In genomic region chr10:14500172-14500765, GRCh38 we compare ENCODE assay signal across 29 cellular contexts.
DNase-seq lines count a peak whose midpoint lies in the region; ATAC-seq, FAIRE-seq and TF ChIP-seq lines count a peak whose summit lies in the region.
"Had no signal": no experiment of that assay in that cellular context is flagged by ENCODE, and none has a peak within 500 bp of the region (broad histone marks: within the 10 kb centered on the region; RNA-seq: fewer than 3 reads in every experiment).

No MANE protein-coding gene starts in this region.

- H3K9ac ChIP-seq in mesendoderm (ENCODE audit: low read length): no peak overlapping the region

- no peak overlapping the region for H2BK15ac ChIP-seq in mesendoderm (replicated peaks; ENCODE audit: low read depth)

- H3K27me3 Mint-ChIP-seq in glutamatergic neuron (ENCODE audit: unreplicated experiment): no peaks in the 10 kb centered on the region
- H3K27me3 Mint-ChIP-seq: activated CD4-positive, alpha-beta T cell treated with anti-CD3 and anti-CD28 coated beads for 36 hours; activated naive CD8-positive, alpha-beta T cell; B cell; stimulated activated naive CD8-positive, alpha-beta T cell treated with anti-CD3 and anti-CD28 coated beads, Interleukin-15, Interleukin-2, amounts not matched to agents 100 ng/mL and 50 ng/mL, for 24 hours had no signal

- H2BK5ac ChIP-seq in mesendoderm (ENCODE audit: low read length): no peak overlapping the region

- no peak overlapping the region for H3K27ac ChIP-seq in mesendoderm (ENCODE audit: low read depth, low read length)
- H3K27ac ChIP-seq: ascending aorta, gastrocnemius medialis, left lung, RWPE1 had no signal

- TF ChIP-seq CTCF in bronchial epithelial cell (IDR thresholded peaks at IDR 0.05; ENCODE audit: insufficient read depth, low read length, severe bottlenecking) (no peak), mucosa of descending colon (IDR thresholded peaks at IDR 0.05) (no peak), glutamatergic neuron (IDR thresholded peaks at IDR 0.05; ENCODE audit: partially characterized antibody, unreplicated experiment) (no peak)

- H3K4me1 ChIP-seq in mucosa of descending colon (ENCODE audit: low read depth) (no peaks in the 10 kb centered on the region), mesendoderm (ENCODE audit: control insufficient read depth, low read depth, low read length) (no peaks in the 10 kb centered on the region)
- H3K4me1 ChIP-seq: gastrocnemius medialis had no signal

- H4K5ac ChIP-seq in mesendoderm (ENCODE audit: low read length): no peak overlapping the region

- H3K18ac ChIP-seq in mesendoderm (ENCODE audit: low read length): no peak overlapping the region

- no peak for FAIRE-seq in bronchial epithelial cell (lab: Jason Lieb, UNC)

- ATAC-seq in mucosa of descending colon: peak; percentile 91
- ATAC-seq: gastrocnemius medialis; HCT116; naive thymus-derived CD4-positive, alpha-beta T cell had no signal

- H2BK120ac ChIP-seq in mesendoderm (ENCODE audit: low read depth, low read length): no peak overlapping the region

- no peak overlapping the region for H3K4ac ChIP-seq in mesendoderm (ENCODE audit: low read depth, low read length)

- no peak overlapping the region for H3K4me3 Mint-ChIP-seq in glutamatergic neuron (ENCODE audit: unreplicated experiment)
- H3K4me3 Mint-ChIP-seq: activated CD4-positive, alpha-beta T cell treated with anti-CD3 and anti-CD28 coated beads for 36 hours; activated naive CD8-positive, alpha-beta T cell; B cell; dendritic cell treated with granulocyte-macrophage colony-stimulating factor and Interleukin-4, amounts not matched to agents 40 ng/mL and 50 ng/mL, for 4 days; endodermal cell; mesothelial cell of epicardium; stimulated activated naive CD8-positive, alpha-beta T cell treated with anti-CD3 and anti-CD28 coated beads, Interleukin-15, Interleukin-2, amounts not matched to agents 100 ng/mL and 50 ng/mL, for 24 hours had no signal

- WGBS in mesendoderm (ENCODE audit: extremely low coverage, insufficient coverage, low lambda C conversion rate): no CpG with 5 or more reads among the region's 9 CpGs

- H4K8ac ChIP-seq in mesendoderm (ENCODE audit: low read depth, low read length): no peak overlapping the region

- no peaks in the 10 kb centered on the region for H3K36me3 Mint-ChIP-seq in glutamatergic neuron (ENCODE audit: unreplicated experiment)
- H3K36me3 Mint-ChIP-seq: activated naive CD8-positive, alpha-beta T cell; immature natural killer cell; mesothelial cell of epicardium; naive thymus-derived CD4-positive, alpha-beta T cell had no signal

- H3K56ac ChIP-seq in mesendoderm (ENCODE audit: low read length): no peak overlapping the region

- no peaks in the 10 kb centered on the region for H3K79me1 ChIP-seq in mesendoderm (ENCODE audit: low read length)

- no peak overlapping the region for H3K4me2 ChIP-seq in mesendoderm (ENCODE audit: low read length)

- no peaks in the 10 kb centered on the region for H3K9me3 ChIP-seq in mucosa of descending colon
- H3K9me3 ChIP-seq: ascending aorta, gastrocnemius medialis, left lung had no signal

- no peaks in the 10 kb centered on the region for H3K79me2 ChIP-seq in mesendoderm (ENCODE audit: control insufficient read depth, insufficient read depth, low read length)

- DNase-seq in CD1c-positive myeloid dendritic cell (ENCODE audit: extremely low spot score) (peak; percentile 8), LoVo (ENCODE audit: low spot score) (peak; percentile 1), bronchial epithelial cell (ENCODE audit: low read depth) (peak; percentile 49), mucosa of descending colon (peak; percentile 62 to 72 (median 64)), glutamatergic neuron (no peak), mesendoderm (no peak), NCI-H1694 treated with DMSO at 0.1 percent for 48 hours (lab: John Stamatoyannopoulos, UW) (no peak), mesenteric fat pad (ENCODE audit: low spot score) (no peak)
- DNase-seq: activated CD4-positive, alpha-beta T cell treated with anti-CD3 and anti-CD28 coated beads for 36 hours; activated T-cell treated with anti-CD3 and anti-CD28 coated beads for 4 hours; caudate nucleus; COR-L47; endodermal cell; gastrocnemius medialis; hippocampal formation; immature natural killer cell; left lung; naive thymus-derived CD4-positive, alpha-beta T cell; NCI-H1048; NCI-H2029; NCI-H526 had no signal

- no peaks in the 10 kb centered on the region for H3K9me3 Mint-ChIP-seq in glutamatergic neuron (ENCODE audit: unreplicated experiment)
- H3K9me3 Mint-ChIP-seq: dendritic cell treated with granulocyte-macrophage colony-stimulating factor and Interleukin-4, amounts not matched to agents 40 ng/mL and 50 ng/mL, for 4 days; endodermal cell; immature natural killer cell; mesothelial cell of epicardium; naive thymus-derived CD4-positive, alpha-beta T cell; stimulated activated naive CD8-positive, alpha-beta T cell treated with anti-CD3 and anti-CD28 coated beads, Interleukin-15, Interleukin-2, amounts not matched to agents 100 ng/mL and 50 ng/mL, for 24 hours had no signal

- no peak overlapping the region for H3K27ac Mint-ChIP-seq in glutamatergic neuron (ENCODE audit: unreplicated experiment)
- H3K27ac Mint-ChIP-seq: activated CD4-positive, alpha-beta T cell treated with anti-CD3 and anti-CD28 coated beads for 36 hours; dendritic cell treated with granulocyte-macrophage colony-stimulating factor and Interleukin-4, amounts not matched to agents 40 ng/mL and 50 ng/mL, for 4 days; endodermal cell; mesothelial cell of epicardium; stimulated activated naive CD8-positive, alpha-beta T cell treated with anti-CD3 and anti-CD28 coated beads, Interleukin-15, Interleukin-2, amounts not matched to agents 100 ng/mL and 50 ng/mL, for 24 hours had no signal

- no peak overlapping the region for H2AK5ac ChIP-seq in mesendoderm (ENCODE audit: low read length)

- H3K27me3 ChIP-seq in bronchial epithelial cell (ENCODE audit: control insufficient read depth, insufficient read depth, low read length) (no peaks in the 10 kb centered on the region), mesendoderm (ENCODE audit: insufficient read depth, low read length, poor library complexity) (no peaks in the 10 kb centered on the region)
- H3K27me3 ChIP-seq: ascending aorta, left lung had no signal

- H3K4me3 ChIP-seq in bronchial epithelial cell (ENCODE audit: low read depth, low read length): no peak overlapping the region
- H3K4me3 ChIP-seq in mucosa of descending colon: no peak overlapping the region
- no peak overlapping the region for H3K4me3 ChIP-seq in mesendoderm (ENCODE audit: low read length)
- H3K4me3 ChIP-seq: ascending aorta, gastrocnemius medialis, left lung had no signal

- no peaks in the 10 kb centered on the region for H3K4me1 Mint-ChIP-seq in glutamatergic neuron (ENCODE audit: low read depth, unreplicated experiment)
- H3K4me1 Mint-ChIP-seq: endodermal cell, mesothelial cell of epicardium had no signal

- intact Hi-C loops in mucosa of descending colon (cut with DNase I, micrococcal nuclease): no loop called here

- H3K23ac ChIP-seq in mesendoderm (ENCODE audit: low read length): no peak overlapping the region

- H3K36me3 ChIP-seq in bronchial epithelial cell (ENCODE audit: control insufficient read depth, insufficient read depth, low read length): no peaks in the 10 kb centered on the region
- H3K36me3 ChIP-seq in mucosa of descending colon (ENCODE audit: low read depth): no peaks in the 10 kb centered on the region
- H3K36me3 ChIP-seq in mesendoderm (ENCODE audit: control insufficient read depth, insufficient read depth, low read length): no peaks in the 10 kb centered on the region
- H3K36me3 ChIP-seq: ascending aorta, gastrocnemius medialis, left lung had no signal

Comparison
In these comparisons a context has a peak if more than half of its experiments do, and no peak if none do; other contexts are left out.
1. DNase-seq: peak in CD1c-positive myeloid dendritic cell (single experiment), LoVo (single experiment), bronchial epithelial cell (single experiment) and mucosa of descending colon (3 of 3); none in glutamatergic neuron (single experiment), mesendoderm (single experiment), NCI-H1694 treated with DMSO at 0.1 percent for 48 hours (single experiment) and mesenteric fat pad (single experiment).